Comparison of ENCODE assay signal across 1 cellular context in genomic region chr1:200369706-200370105, GRCh38.
TF ChIP-seq lines count a peak whose summit lies in the region.

No MANE protein-coding gene starts in this region.

TF ChIP-seq in HepG2, 621 proteins besides CTCF, POLR2A, EP300 and RAD21 (continues in another document):
- TF ChIP-seq ZNF740 (CRISPR knock-in tag; IDR thresholded peaks at IDR 0.05) (no peak), PAXIP1 (CRISPR knock-in tag; conservative IDR thresholded peaks at IDR 0.05) (peak; percentile 77), TEAD3 (CRISPR knock-in tag; optimal IDR thresholded peaks at IDR 0.05; ENCODE audit: borderline replicate concordance) (peak; percentile 65), RARA (CRISPR knock-in tag; IDR thresholded peaks at IDR 0.05) (peak; percentile 43; the same call in 1 of the 2 replicates), ZNF614 (CRISPR knock-in tag; IDR thresholded peaks at IDR 0.05; ENCODE audit: borderline replicate concordance) (peak; percentile 55; the same call in 1 of the 2 replicates), SIX4 (CRISPR knock-in tag; IDR thresholded peaks at IDR 0.05) (peak; percentile 71), BCLAF1 (IDR thresholded peaks at IDR 0.05) (no peak), ARNT (IDR thresholded peaks at IDR 0.05) (no peak), SIX1 (CRISPR knock-in tag; IDR thresholded peaks at IDR 0.05; ENCODE audit: borderline replicate concordance) (peak; percentile 91), TMF1 (CRISPR knock-in tag; IDR thresholded peaks at IDR 0.05; ENCODE audit: low read depth) (no peak), ZNF205 (CRISPR knock-in tag; IDR thresholded peaks at IDR 0.05) (peak; percentile 56; the same call in 1 of the 2 replicates), FOSL2 (CRISPR knock-in tag; IDR thresholded peaks at IDR 0.05) (peak; percentile 44; the same call in 1 of the 2 replicates), ZGPAT (CRISPR knock-in tag; IDR thresholded peaks at IDR 0.05) (peak; percentile 50), HDAC1 (CRISPR knock-in tag; IDR thresholded peaks at IDR 0.05) (0 out of 2 replicates have a peak, but pooled peaks have one; percentile 36), MLX (CRISPR knock-in tag; IDR thresholded peaks at IDR 0.05) (peak; percentile 71; the same call in 1 of the 2 replicates), POLR2AphosphoS2 (IDR thresholded peaks at IDR 0.05; ENCODE audit: low read depth, low read length) (no peak), FOXA3 (CRISPR knock-in tag; IDR thresholded peaks at IDR 0.05) (peak; percentile 76), ZNF672 (CRISPR knock-in tag; IDR thresholded peaks at IDR 0.05) (no peak), ZMAT3 (CRISPR knock-in tag; conservative IDR thresholded peaks at IDR 0.05) (no peak), NR2C2 (CRISPR knock-in tag; IDR thresholded peaks at IDR 0.05; ENCODE audit: borderline replicate concordance) (no peak), MED1 (CRISPR knock-in tag; IDR thresholded peaks at IDR 0.05) (peak; percentile 85), SNRNP70 (IDR thresholded peaks at IDR 0.05; ENCODE audit: low read depth, low read length) (no peak), CEBPG (CRISPR knock-in tag; IDR thresholded peaks at IDR 0.05) (peak; percentile 33), RNF219 (CRISPR knock-in tag; IDR thresholded peaks at IDR 0.05) (no peak), DRAP1 (CRISPR knock-in tag; IDR thresholded peaks at IDR 0.05) (peak; percentile 47; the same call in 1 of the 2 replicates), ETV5 (CRISPR knock-in tag; IDR thresholded peaks at IDR 0.05; ENCODE audit: borderline replicate concordance) (peak; percentile 84; the same call in 1 of the 2 replicates), ARHGAP35 (CRISPR knock-in tag; IDR thresholded peaks at IDR 0.05; ENCODE audit: borderline replicate concordance) (no peak), ZNF605 (CRISPR knock-in tag; IDR thresholded peaks at IDR 0.05) (peak; percentile 12; the same call in 1 of the 2 replicates), ZBTB38 (CRISPR knock-in tag; IDR thresholded peaks at IDR 0.05) (no peak), GATAD2A (CRISPR knock-in tag; IDR thresholded peaks at IDR 0.05) (peak; percentile 87), ZBTB14 (CRISPR knock-in tag; IDR thresholded peaks at IDR 0.05) (no peak), SALL1 (CRISPR knock-in tag; IDR thresholded peaks at IDR 0.05) (peak; percentile 76), ZNF83 (CRISPR knock-in tag; IDR thresholded peaks at IDR 0.05; ENCODE audit: borderline replicate concordance) (no peak), POGK (CRISPR knock-in tag; conservative IDR thresholded peaks at IDR 0.05) (no peak), SOX13 (IDR thresholded peaks at IDR 0.05) (no peak), SOX13 (CRISPR knock-in tag; conservative IDR thresholded peaks at IDR 0.05 in 1 of 2, IDR thresholded peaks at IDR 0.05 in 1 of 2) (peak in 1 of 2 experiments; percentile 71; a peak in 1 of 4 replicates), ZNF276 (CRISPR knock-in tag; IDR thresholded peaks at IDR 0.05; ENCODE audit: low read depth) (no peak), IRF2 (CRISPR knock-in tag; IDR thresholded peaks at IDR 0.05) (peak; percentile 43; the same call in 1 of the 2 replicates), ZC3H13 (CRISPR knock-in tag; IDR thresholded peaks at IDR 0.05) (no peak), IKZF5 (CRISPR knock-in tag; IDR thresholded peaks at IDR 0.05) (peak; percentile 35; the same call in 1 of the 2 replicates), GABPA (IDR thresholded peaks at IDR 0.05; ENCODE audit: low read depth, low read length) (no peak), GABPA (CRISPR knock-in tag; IDR thresholded peaks at IDR 0.05; ENCODE audit: low read depth) (no peak; the same call in 1 of the 2 replicates), HOXD1 (CRISPR knock-in tag; IDR thresholded peaks at IDR 0.05) (no peak), FOXP1 (IDR thresholded peaks at IDR 0.05) (no peak), FOXP1 (CRISPR knock-in tag; IDR thresholded peaks at IDR 0.05) (peak; percentile 33; the same call in 1 of the 2 replicates), ONECUT2 (CRISPR knock-in tag; IDR thresholded peaks at IDR 0.05) (peak; percentile 74; the same call in 1 of the 2 replicates), ZNF552 (CRISPR knock-in tag; IDR thresholded peaks at IDR 0.05; ENCODE audit: borderline replicate concordance) (no peak), ERF (CRISPR knock-in tag; IDR thresholded peaks at IDR 0.05) (0 out of 2 replicates have a peak, but pooled peaks have one; percentile 26)
